Comparison of ENCODE assay signal across 26 cellular contexts in the genomic region with DNA sequence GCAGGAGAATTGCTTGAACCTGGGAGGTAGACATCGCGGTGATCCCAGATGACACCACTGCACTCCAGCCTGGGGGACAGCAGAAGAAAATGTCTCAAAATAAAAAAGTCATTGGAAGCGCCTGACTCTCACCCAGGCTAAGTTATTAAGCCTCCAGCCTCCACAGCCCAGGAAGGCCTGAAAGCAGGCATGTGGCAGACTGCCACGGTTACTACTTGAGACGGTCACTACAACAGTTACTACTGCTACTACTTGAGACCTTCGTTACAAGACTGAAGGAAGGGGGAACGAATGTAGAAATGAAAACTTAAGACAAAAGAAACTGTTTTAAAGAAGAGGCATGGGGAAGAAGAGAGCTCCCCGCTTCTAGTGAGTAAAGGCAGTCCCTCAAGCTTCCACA. TPM values are rescaled to one million over a fixed set of nuclear protein-coding genes. Genes with fewer than 3 reads are reported as not detected.
"Had no signal": no experiment of that assay in that cellular context is flagged by ENCODE, and none has a peak within 500 bp of the region (broad histone marks: within the 10 kb centered on the region; RNA-seq: fewer than 3 reads in every experiment).

No MANE protein-coding gene starts in this region.

- H3K9me3 ChIP-seq: right lobe of liver, tibial nerve had no signal

- H3K27me3 Mint-ChIP-seq: activated B cell treated with CpG ODN at 0.5 μM for 24 hours; activated CD4-positive, alpha-beta T cell treated with anti-CD3 and anti-CD28 coated beads for 36 hours had no signal

- H3K4me1 ChIP-seq: right lobe of liver had no signal

- H3K4me1 Mint-ChIP-seq: activated B cell treated with CpG ODN at 0.5 μM for 24 hours; activated CD4-positive, alpha-beta T cell treated with anti-CD3 and anti-CD28 coated beads for 36 hours; activated naive CD8-positive, alpha-beta T cell treated with anti-CD3 and anti-CD28 coated beads for 36 hours; nephron had no signal

- FAIRE-seq: frontal cortex, urothelium cell line had no signal

- DNase-seq: activated B cell treated with CpG ODN at 0.5 μM for 24 hours; activated CD4-positive, alpha-beta T cell treated with anti-CD3 and anti-CD28 coated beads for 36 hours; activated CD4-positive, alpha-beta T cell treated with anti-CD3 and anti-CD28 coated beads, Interleukin-2, amount 50 U/mL, for 4 hours; activated CD8-positive, alpha-beta memory T cell treated with anti-CD3 and anti-CD28 coated beads for 24 hours; activated CD8-positive, alpha-beta memory T cell treated with anti-CD3 and anti-CD28 coated beads, Interleukin-2, amount 50 U/mL, for 4 hours; activated naive CD4-positive, alpha-beta T cell treated with Interleukin-2 at 50 U/mL for 16 hours; activated naive CD8-positive, alpha-beta T cell treated with anti-CD3 and anti-CD28 coated beads for 36 hours; activated T-cell treated with anti-CD3 and anti-CD28 coated beads, Interleukin-2, amount 50 U/mL, for 4 hours; cerebellar nuclear complex; hippocampal formation; kidney glomerular epithelial cell; left ventricle myocardium superior; posterior cingulate gyrus; right lobe of liver; stimulated activated CD4-positive, alpha-beta T cell treated with anti-CD3 and anti-CD28 coated beads, Interleukin-1b, Interleukin-23, amount 100 ng/mL, for 48 hours; stimulated activated naive CD8-positive, alpha-beta T cell treated with anti-CD3 and anti-CD28 coated beads, Interleukin-15, amount 100 ng/mL, for 72 hours had no signal

- H3K27ac Mint-ChIP-seq: activated B cell treated with CpG ODN at 0.5 μM for 24 hours; activated CD4-positive, alpha-beta T cell treated with anti-CD3 and anti-CD28 coated beads for 36 hours; activated naive CD8-positive, alpha-beta T cell treated with anti-CD3 and anti-CD28 coated beads for 36 hours; activated T-helper 2 cell treated with anti-CD3 and anti-CD28 coated beads, Interferon-gamma antibody, Interleukin-2, Interleukin-4, amounts not matched to agents 10 μg/mL and 5 μg/mL and 100 μg/mL, durations not matched to agents 14 hours and 24 hours and 36 hours; nephron; stimulated activated naive CD8-positive, alpha-beta T cell treated with anti-CD3 and anti-CD28 coated beads, Interleukin-15, amount 100 ng/mL, for 72 hours; T-helper 1 cell treated with Interleukin-12 subunit alpha and Interleukin-12 subunit beta and Interleukin-4 antibody, amounts not matched to agents 30 μg/mL and 1 μg/mL, for 36 hours had no signal

- H3K4me3 ChIP-seq: coronary artery, right lobe of liver, skin epidermis, tibial nerve had no signal

- H3K36me3 Mint-ChIP-seq: activated naive CD8-positive, alpha-beta T cell treated with anti-CD3 and anti-CD28 coated beads for 36 hours had no signal

- ATAC-seq: activated CD4-positive, alpha-beta T cell treated with anti-CD3 and anti-CD28 coated beads for 36 hours; activated T-cell treated with anti-CD3 and anti-CD28 coated beads, Interleukin-2, amount 50 U/mL, for 4 hours; left ventricle myocardium superior; right lobe of liver; stimulated activated naive CD8-positive, alpha-beta T cell treated with anti-CD3 and anti-CD28 coated beads, Interleukin-15, amount 100 ng/mL, for 72 hours had no signal

- H3K9me3 Mint-ChIP-seq: activated B cell treated with CpG ODN at 0.5 μM for 24 hours; activated naive CD8-positive, alpha-beta T cell treated with anti-CD3 and anti-CD28 coated beads for 36 hours; activated T-cell treated with anti-CD3 and anti-CD28 coated beads, Interleukin-2, amount 50 U/mL, for 4 hours; activated T-helper 2 cell treated with anti-CD3 and anti-CD28 coated beads, Interferon-gamma antibody, Interleukin-2, Interleukin-4, amounts not matched to agents 10 μg/mL and 5 μg/mL and 100 μg/mL, durations not matched to agents 14 hours and 24 hours and 36 hours; nephron; stimulated activated naive CD8-positive, alpha-beta T cell treated with anti-CD3 and anti-CD28 coated beads, Interleukin-15, amount 100 ng/mL, for 72 hours; T-helper 1 cell treated with Interleukin-12 subunit alpha and Interleukin-12 subunit beta and Interleukin-4 antibody, amounts not matched to agents 30 μg/mL and 1 μg/mL, for 36 hours had no signal

- H3K27ac ChIP-seq: coronary artery, epithelial cell of prostate, right lobe of liver, skin epidermis, tibial nerve had no signal

- H3K36me3 ChIP-seq: right lobe of liver, tibial nerve had no signal

- H3K27me3 ChIP-seq: right lobe of liver, tibial nerve had no signal

- H3K4me3 Mint-ChIP-seq: activated B cell treated with CpG ODN at 0.5 μM for 24 hours; activated CD4-positive, alpha-beta T cell treated with anti-CD3 and anti-CD28 coated beads for 36 hours; activated naive CD8-positive, alpha-beta T cell treated with anti-CD3 and anti-CD28 coated beads for 36 hours; activated T-cell treated with anti-CD3 and anti-CD28 coated beads, Interleukin-2, amount 50 U/mL, for 4 hours; nephron; stimulated activated naive CD8-positive, alpha-beta T cell treated with anti-CD3 and anti-CD28 coated beads, Interleukin-15, amount 100 ng/mL, for 72 hours; T-helper 1 cell treated with Interleukin-12 subunit alpha and Interleukin-12 subunit beta and Interleukin-4 antibody, amounts not matched to agents 30 μg/mL and 1 μg/mL, for 36 hours had no signal

RNA-seq across cellular contexts. Expression of gene NRTN, which starts 29.9 kb away (rescaled TPM):
- total RNA-seq: frontal cortex, myocyte, tibial nerve had no signal

RNA-seq across cellular contexts. Expression of gene CATSPERD, which starts 54.5 kb away (rescaled TPM):
- total RNA-seq: activated B cell treated with CpG ODN at 0.5 μM for 24 hours; activated CD4-positive, alpha-beta T cell treated with anti-CD3 and anti-CD28 coated beads for 36 hours; activated naive CD8-positive, alpha-beta T cell treated with anti-CD3 and anti-CD28 coated beads for 36 hours; activated T-cell treated with anti-CD3 and anti-CD28 coated beads, Interleukin-2, amount 50 U/mL, for 4 hours; activated T-helper 2 cell treated with anti-CD3 and anti-CD28 coated beads, Interferon-gamma antibody, Interleukin-2, Interleukin-4, amounts not matched to agents 10 μg/mL and 5 μg/mL and 100 μg/mL, durations not matched to agents 14 hours and 24 hours and 36 hours; left ventricle myocardium superior; myocyte; right lobe of liver; tibial nerve had no signal
